In genomic region chr19:50258918-50259372, GRCh38 we compare ENCODE assay signal across 9 cellular contexts. TPM values are rescaled to one million over a fixed set of nuclear protein-coding genes. Genes with fewer than 3 reads are reported as not detected.
DNase-seq lines count a peak whose midpoint lies in the region; ATAC-seq and TF ChIP-seq lines count a peak whose summit lies in the region.
"Had no signal": no experiment of that assay in that cellular context is flagged by ENCODE, and none has a peak within 500 bp of the region (broad histone marks: within the 10 kb centered on the region; RNA-seq: fewer than 3 reads in every experiment).

No MANE protein-coding gene starts in this region.

- no peaks in the 10 kb centered on the region for H3F3A ChIP-seq in PC-3 (ENCODE audit: low read length, unreplicated experiment)

- no peaks in the 10 kb centered on the region for H3K79me2 ChIP-seq in PC-3 (ENCODE audit: low read length)

- H3K27ac Mint-ChIP-seq in type B pancreatic cell, result no peak overlapping the region

- no peaks in the 10 kb centered on the region for H3K4me1 Mint-ChIP-seq in type B pancreatic cell (ENCODE audit: unreplicated experiment)

- H2AFZ ChIP-seq in PC-3 (ENCODE audit: low read length), result no peak overlapping the region

- H3K9me3 ChIP-seq in right atrium auricular region, result no peaks in the 10 kb centered on the region
- no peaks in the 10 kb centered on the region for H3K9me3 ChIP-seq in PC-3 (ENCODE audit: low read length)
- peaks cover 0 to 2% of the 10 kb centered on the region in 2 donors for H3K9me3 ChIP-seq in breast epithelium

- H3K9ac ChIP-seq in PC-3 (ENCODE audit: low read length), result no peak overlapping the region

- BruUV-seq in PC-3 (replicated peaks; lab: Mats Ljungman, UMichigan), result no TSS peak

- H3K9me2 ChIP-seq in PC-3 (replicated peaks; ENCODE audit: low read length), result no peaks in the 10 kb centered on the region

- ATAC-seq in Right ventricle myocardium superior (ENCODE audit: poor library complexity) (peak; percentile 15), PC-3 (no peak), HG03135 (IDR thresholded peaks at IDR 0.05; ENCODE audit: unreplicated experiment) (no peak)

- peaks cover 40% of the 10 kb centered on the region for H3K36me3 ChIP-seq in right atrium auricular region
- peaks cover 11% of the 10 kb centered on the region; the same call in 1 of the 2 replicates for H3K36me3 ChIP-seq in PC-3 (ENCODE audit: low read depth, low read length)
- no peaks in the 10 kb centered on the region for H3K36me3 ChIP-seq in breast epithelium

- H3K9me3 Mint-ChIP-seq in type B pancreatic cell, result no peaks in the 10 kb centered on the region

- H4K20me1 ChIP-seq in PC-3 (ENCODE audit: low read length), result no peaks in the 10 kb centered on the region

- H3K4me1 ChIP-seq in right atrium auricular region, result no peaks in the 10 kb centered on the region
- no peaks in the 10 kb centered on the region for H3K4me1 ChIP-seq in PC-3 (ENCODE audit: insufficient read depth, low read length)
- H3K4me1 ChIP-seq in breast epithelium, result no peaks in the 10 kb centered on the region

- TF ChIP-seq POLR2A in breast epithelium (IDR thresholded peaks at IDR 0.05), result no peak

- no peak for DNase-seq in Right ventricle myocardium superior
- DNase-seq in right atrium auricular region (ENCODE audit: low spot score), result no peak
- peak; percentile 21 for DNase-seq in PC-3
- DNase-seq in iPS-NIHi11 (ENCODE audit: low spot score), result peak; percentile 87
- no peak for DNase-seq in type B pancreatic cell (ENCODE audit: extremely low spot score, unreplicated experiment)
- no peak for DNase-seq in DMS 273 (lab: John Stamatoyannopoulos, UW; ENCODE audit: unreplicated experiment)
- no peak for DNase-seq in breast epithelium (ENCODE audit: low spot score in 2 of 2)
- DNase-seq: DMS79 treated with DMSO at 0.1 percent for 48 hours had no signal

- H3K27ac ChIP-seq in right atrium auricular region (no peak overlapping the region), PC-3 (ENCODE audit: low read length) (no peak overlapping the region), breast epithelium (no peak overlapping the region)

- no peaks in the 10 kb centered on the region for H3K27me3 ChIP-seq in right atrium auricular region
- no peaks in the 10 kb centered on the region for H3K27me3 ChIP-seq in PC-3 (ENCODE audit: low read length)
- no peaks in the 10 kb centered on the region for H3K27me3 ChIP-seq in breast epithelium

- TF ChIP-seq CTCF in right atrium auricular region (IDR thresholded peaks at IDR 0.05) (peak in 1 of 2 donors; percentile 59), PC-3 (conservative IDR thresholded peaks at IDR 0.05; ENCODE audit: low read depth, low read length) (peak; percentile 86), type B pancreatic cell (conservative IDR thresholded peaks at IDR 0.05) (peak; percentile 79), breast epithelium (IDR thresholded peaks at IDR 0.05) (no peak)

- H3K4me3 ChIP-seq in right atrium auricular region (no peak overlapping the region), PC-3 (ENCODE audit: low read length) (no peak overlapping the region), breast epithelium (no peak overlapping the region)

- H3K36me3 Mint-ChIP-seq in type B pancreatic cell, result peaks cover 4% of the 10 kb centered on the region

- H3K27me3 Mint-ChIP-seq in type B pancreatic cell, result no peaks in the 10 kb centered on the region

- POLR2A ChIA-PET in PC-3 (lab: Charles Lee; ENCODE audit: unreplicated experiment), result no interaction called here

- H3K4me3 Mint-ChIP-seq in type B pancreatic cell, result no peak overlapping the region

- H3K4me2 ChIP-seq in PC-3 (ENCODE audit: low read length), result no peak overlapping the region

- CTCF ChIA-PET in PC-3 (lab: Charles Lee), result no interaction called here

- intact Hi-C loops in Right ventricle myocardium superior (cut with DNase I) (no loop called here), PC-3 (cut with micrococcal nuclease) (no loop called here), breast epithelium (cut with DNase I; ENCODE audit: low total_unique reads) (no loop called here)

RNA-seq across cellular contexts. Expression of gene MYH14, which starts 55.5 kb away (rescaled TPM):
- total RNA-seq in Right ventricle myocardium superior (121 TPM), right atrium auricular region (10 to 100 TPM; 40.9 to 44.5 TPM), PC-3 (2014; rRNA removed) (20.2 and 28.5 TPM in 2 replicates), type B pancreatic cell (ENCODE audit: low replicate concordance) (93.9 and 225 TPM in 2 replicates), breast epithelium (10 to 100 TPM; 16.6 to 24.7 (median 19.3) TPM)

Comparison
In these comparisons a context has a peak if more than half of its experiments do, and no peak if none do; other contexts are left out.
1. DNase-seq: peak in PC-3 (single experiment) and iPS-NIHi11 (single experiment); none in Right ventricle myocardium superior (single experiment), right atrium auricular region (single experiment), type B pancreatic cell (single experiment), DMS 273 (single experiment) and breast epithelium (0 of 2).
2. CTCF ChIP-seq: peak in PC-3 (single experiment) and type B pancreatic cell (single experiment); none in breast epithelium (0 of 3).